17 cellular contexts compared by ENCODE assay signal in genomic region chr22:26709617-26710390, GRCh38. TPM values are rescaled to one million over a fixed set of nuclear protein-coding genes. Genes with fewer than 3 reads are reported as not detected.
DNase-seq lines count a peak whose midpoint lies in the region; ATAC-seq and TF ChIP-seq lines count a peak whose summit lies in the region.
"Had no signal": no experiment of that assay in that cellular context is flagged by ENCODE, and none has a peak within 500 bp of the region (broad histone marks: within the 10 kb centered on the region; RNA-seq: fewer than 3 reads in every experiment).

No MANE protein-coding gene starts in this region.

- H3K4me2 ChIP-seq in fibroblast of lung (ENCODE audit: extremely low read depth, insufficient read depth, low read length) = peak overlapping the region; percentile 70

- no peak overlapping the region for H3K4me3 Mint-ChIP-seq in CD8-positive, alpha-beta T cell
- H3K4me3 Mint-ChIP-seq: activated CD8-positive, alpha-beta memory T cell treated with anti-CD3 and anti-CD28 coated beads, Interleukin-2, amount 10 ng/mL, durations not matched to agents 7 days and 5 days; endodermal cell; stimulated activated naive CD8-positive, alpha-beta T cell treated with anti-CD3 and anti-CD28 coated beads, Interleukin-15, amount 100 ng/mL, for 72 hours; T-cell had no signal

- POLR2A ChIA-PET in CD8-positive, alpha-beta T cell (lab: Charles Lee) = interaction anchor here (0.7 to 1.5 kb wide), 2 partner anchors 16 to 35 kb away, joined by 3 read pairs; no protein-coding TSS in a partner anchor

- intact Hi-C loops in CD8-positive, alpha-beta T cell (cut with DNase I, micrococcal nuclease) = no loop called here

- H3K79me2 ChIP-seq in fibroblast of lung (ENCODE audit: control insufficient read depth, insufficient read depth, low read length) = no peaks in the 10 kb centered on the region

- H3K4me3 ChIP-seq in SJSA1 = no peak overlapping the region
- H3K4me3 ChIP-seq in fibroblast of lung (replicated peaks in 1 of 4; ENCODE audit: control extremely low read depth in 1 of 4, insufficient read depth in 1 of 4, low read depth in 3 of 4, low read length in 4 of 4) = no peak overlapping the region
- no peak overlapping the region for H3K4me3 ChIP-seq in Peyer's patch
- no peak overlapping the region for H3K4me3 ChIP-seq in CD8-positive, alpha-beta T cell (ENCODE audit: low read depth, low read length)

- H3K36me3 ChIP-seq in SJSA1 (no peaks in the 10 kb centered on the region), fibroblast of lung (ENCODE audit: control insufficient read depth, insufficient read depth, low read length) (no peaks in the 10 kb centered on the region), Peyer's patch (peaks cover 0 to 24% (median 0%) of the 10 kb centered on the region in 3 donors)
- H3K36me3 ChIP-seq in CD8-positive, alpha-beta T cell (ENCODE audit: insufficient read depth, low read length) = peaks cover 16% of the 10 kb centered on the region

- H3K27me3 ChIP-seq in SJSA1 (replicated peaks) (no peaks in the 10 kb centered on the region), fibroblast of lung (ENCODE audit: control insufficient read depth, insufficient read depth, low read length) (no peaks in the 10 kb centered on the region), Peyer's patch (no peaks in the 10 kb centered on the region)
- H3K27me3 ChIP-seq in CD8-positive, alpha-beta T cell (ENCODE audit: insufficient read depth, low read length) = no peaks in the 10 kb centered on the region

- peaks cover 65% of the 10 kb centered on the region for H3K36me3 Mint-ChIP-seq in CD8-positive, alpha-beta T cell

- H3K4me1 ChIP-seq in SJSA1 (replicated peaks) = peaks cover 69% of the 10 kb centered on the region
- peaks cover 26% of the 10 kb centered on the region for H3K4me1 ChIP-seq in fibroblast of lung (ENCODE audit: control insufficient read depth, extremely low read depth, insufficient read depth, low read length)
- H3K4me1 ChIP-seq in Peyer's patch = no peaks in the 10 kb centered on the region
- peaks cover 17% of the 10 kb centered on the region for H3K4me1 ChIP-seq in CD8-positive, alpha-beta T cell (ENCODE audit: insufficient read depth, low read length)

- H3K27ac Mint-ChIP-seq in CD8-positive, alpha-beta T cell = no peak overlapping the region
- H3K27ac Mint-ChIP-seq: endodermal cell had no signal

- no peaks in the 10 kb centered on the region for H4K20me1 ChIP-seq in fibroblast of lung (ENCODE audit: control insufficient read depth, extremely low read depth, insufficient read depth, low read length)

- H3K9ac ChIP-seq in fibroblast of lung (ENCODE audit: insufficient read depth, low read length) = no peak overlapping the region

- H3K9me3 Mint-ChIP-seq in CD8-positive, alpha-beta T cell = peaks cover 5% of the 10 kb centered on the region

- H3K27me3 Mint-ChIP-seq in CD8-positive, alpha-beta T cell (ENCODE audit: low read depth) = no peaks in the 10 kb centered on the region
- H3K27me3 Mint-ChIP-seq: activated CD8-positive, alpha-beta memory T cell treated with anti-CD3 and anti-CD28 coated beads, Interleukin-2, amount 10 ng/mL, durations not matched to agents 7 days and 5 days; stimulated activated naive CD8-positive, alpha-beta T cell treated with anti-CD3 and anti-CD28 coated beads, Interleukin-15, amount 100 ng/mL, for 72 hours; T-cell had no signal

- CTCF ChIA-PET in CD8-positive, alpha-beta T cell (lab: Charles Lee) = no interaction called here

- no peak for ATAC-seq in GM18909 (IDR thresholded peaks at IDR 0.05; ENCODE audit: poor library complexity, unreplicated experiment)
- no peak for ATAC-seq in CD8-positive, alpha-beta T cell
- ATAC-seq: activated CD4-positive, CD25-positive, alpha-beta regulatory T cell treated with anti-CD3 and anti-CD28 coated beads, Interleukin-2, amount 50 U/mL, for 24 hours; activated CD8-positive, alpha-beta memory T cell treated with anti-CD3 and anti-CD28 coated beads, Interleukin-2, amount 10 ng/mL, durations not matched to agents 7 days and 5 days; stimulated activated naive CD8-positive, alpha-beta T cell treated with anti-CD3 and anti-CD28 coated beads, Interleukin-15, amount 100 ng/mL, for 72 hours; T-cell had no signal

- H3K9me3 ChIP-seq in SJSA1 (replicated peaks) (no peaks in the 10 kb centered on the region), fibroblast of lung (ENCODE audit: control insufficient read depth, insufficient read depth, low read depth, low read length) (no peaks in the 10 kb centered on the region), Peyer's patch (peaks cover 0 to 6% (median 0%) of the 10 kb centered on the region in 4 donors)
- no peaks in the 10 kb centered on the region for H3K9me3 ChIP-seq in CD8-positive, alpha-beta T cell (ENCODE audit: low read length)

- H3K27ac ChIP-seq in SJSA1 (peak overlapping the region; percentile 92), fibroblast of lung (ENCODE audit: insufficient read depth, low read length) (peak overlapping the region; percentile 87), Peyer's patch (no peak overlapping the region)
- no peak overlapping the region for H3K27ac ChIP-seq in CD8-positive, alpha-beta T cell (ENCODE audit: low read depth, low read length)

- no peak for TF ChIP-seq POLR2A in Peyer's patch (IDR thresholded peaks at IDR 0.05)

- H2AFZ ChIP-seq in fibroblast of lung (ENCODE audit: low read length) = no peak overlapping the region

- peaks cover 49% of the 10 kb centered on the region for H3K4me1 Mint-ChIP-seq in CD8-positive, alpha-beta T cell (ENCODE audit: low read depth)

- DNase-seq in GM03348 (ENCODE audit: low spot score) (peak; percentile 61), SJSA1 (ENCODE audit: low read depth in 1 of 2, low spot score in 2 of 2) (peak; percentile 78 to 97), fibroblast of lung (ENCODE audit: low read depth in 2 of 2) (peak; percentile 69 to 76), renal cortical epithelial cell (ENCODE audit: low read depth) (peak; percentile 28), cortex of kidney (lab: John Stamatoyannopoulos, UW) (no peak), Peyer's patch (no peak)
- no peak for DNase-seq in CD8-positive, alpha-beta T cell
- DNase-seq: activated CD8-positive, alpha-beta memory T cell treated with anti-CD3 and anti-CD28 coated beads, Interleukin-2, amount 10 ng/mL, durations not matched to agents 7 days and 5 days; activated effector memory CD4-positive, alpha-beta T cell treated with anti-CD3 and anti-CD28 coated beads, Interleukin-2, amount 50 U/mL, for 16 hours; endodermal cell; glutamatergic neuron; NCI-H2029 treated with DMSO at 0.1 percent for 48 hours; stimulated activated CD4-positive, alpha-beta T cell treated with anti-CD3 and anti-CD28 coated beads, Interleukin-12 subunit alpha, Interleukin-12 subunit beta, amount 100 ng/mL, for 4 hours; stimulated activated naive CD8-positive, alpha-beta T cell treated with anti-CD3 and anti-CD28 coated beads, Interleukin-15, amount 100 ng/mL, for 72 hours; T-cell had no signal

- no peak for TF ChIP-seq CTCF in fibroblast of lung (conservative IDR thresholded peaks at IDR 0.05 in 1 of 2, IDR thresholded peaks at IDR 0.05 in 1 of 2; ENCODE audit: low read depth in 1 of 2, low read length in 2 of 2)
- TF ChIP-seq CTCF in Peyer's patch (IDR thresholded peaks at IDR 0.05) = no peak
- no peak for TF ChIP-seq CTCF in CD8-positive, alpha-beta T cell (IDR thresholded peaks at IDR 0.05)

RNA-seq across cellular contexts. Expression of gene MIAT, which starts 52.4 kb away (rescaled TPM):
- total RNA-seq in SJSA1 (2014; rRNA removed; shearing (Covaris generic)) = under 0.01 and 0.11 TPM in 2 replicates
- total RNA-seq in fibroblast of lung (2.1 and 10.2 TPM in 2 replicates), renal cortical epithelial cell (0.35 and 0.50 TPM in 2 replicates), Peyer's patch (10 to 100 TPM in 1 of 4 donors, 1 to 10 TPM in 3; 2.5 to 31.4 (median 5.9) TPM)
- 1.6 and 1.9 TPM in 2 replicates for polyA plus RNA-seq in fibroblast of lung
- 1.4 and 1.9 TPM in 2 replicates for polyA plus RNA-seq in fibroblast of lung (2012)
- polyA minus RNA-seq in fibroblast of lung (ENCODE audit: low replicate concordance) = 0.43 and 0.63 TPM in 2 replicates
- total RNA-seq in CD8-positive, alpha-beta T cell = 10 to 100 TPM; 80.9 to 81.6 TPM

Comparison
In these comparisons a context has a peak if more than half of its experiments do, and no peak if none do; other contexts are left out.
1. DNase-seq: peak in GM03348 (single experiment), SJSA1 (2 of 2), fibroblast of lung (2 of 2) and renal cortical epithelial cell (single experiment); none in cortex of kidney (single experiment), Peyer's patch (0 of 3) and CD8-positive, alpha-beta T cell (0 of 7).
2. H3K27ac ChIP-seq: peak in SJSA1 (single experiment) and fibroblast of lung (single experiment); none in Peyer's patch (0 of 4) and CD8-positive, alpha-beta T cell (single experiment).